ENCODE assay signal across 22 cellular contexts in genomic region chr7:8015095-8015745, GRCh38. TPM values are rescaled to one million over a fixed set of nuclear protein-coding genes. Genes with fewer than 3 reads are reported as not detected.
DNase-seq lines count a peak whose midpoint lies in the region; ATAC-seq and TF ChIP-seq lines count a peak whose summit lies in the region.
"Had no signal": no experiment of that assay in that cellular context is flagged by ENCODE, and none has a peak within 500 bp of the region (broad histone marks: within the 10 kb centered on the region; RNA-seq: fewer than 3 reads in every experiment).

No MANE protein-coding gene starts in this region.

- H3K36me3 Mint-ChIP-seq in activated T-cell treated with anti-CD3 and anti-CD28 coated beads, Interleukin-2, amount 50 U/mL, for 72 hours (ENCODE audit: insufficient read depth in 2 of 2), result peaks cover 0 to 4% of the 10 kb centered on the region in 2 donors
- H3K36me3 Mint-ChIP-seq in effector memory CD8-positive, alpha-beta T cell (ENCODE audit: insufficient read depth), result peaks cover 11% of the 10 kb centered on the region
- peaks cover 7% of the 10 kb centered on the region for H3K36me3 Mint-ChIP-seq in stimulated activated naive CD8-positive, alpha-beta T cell treated with anti-CD3 and anti-CD28 coated beads, Interleukin-15, Interleukin-2, amounts not matched to agents 100 ng/mL and 50 ng/mL, for 24 hours (ENCODE audit: low read depth)

- no peak for TF ChIP-seq CTCF in VCaP (conservative IDR thresholded peaks at IDR 0.05)

- peak; percentile 39 to 77 for ATAC-seq in activated T-cell treated with anti-CD3 and anti-CD28 coated beads, Interleukin-2, amount 50 U/mL, for 72 hours (replicated peaks in 1 of 2)
- peak; percentile 95 for ATAC-seq in effector memory CD8-positive, alpha-beta T cell (replicated peaks)
- no peak for ATAC-seq in GM19324 (IDR thresholded peaks at IDR 0.05; ENCODE audit: low FRiP score, unreplicated experiment)
- ATAC-seq: esophagus mucosa, gastrocnemius medialis, HepG2, WTC11 had no signal

- H3K27ac Mint-ChIP-seq in activated T-cell treated with anti-CD3 and anti-CD28 coated beads, Interleukin-2, amount 50 U/mL, for 72 hours, result peak overlapping the region; percentile 81
- peak overlapping the region; percentile 93 for H3K27ac Mint-ChIP-seq in effector memory CD8-positive, alpha-beta T cell
- H3K27ac Mint-ChIP-seq in stimulated activated naive CD8-positive, alpha-beta T cell treated with anti-CD3 and anti-CD28 coated beads, Interleukin-15, Interleukin-2, amounts not matched to agents 100 ng/mL and 50 ng/mL, for 24 hours, result peak overlapping the region; percentile 59
- H3K27ac Mint-ChIP-seq: HFFc6, nephron progenitor cell, WTC11 had no signal

- H3K4me1 Mint-ChIP-seq in activated T-cell treated with anti-CD3 and anti-CD28 coated beads, Interleukin-2, amount 50 U/mL, for 72 hours (ENCODE audit: low read depth), result peaks cover 24% of the 10 kb centered on the region
- H3K4me1 Mint-ChIP-seq in effector memory CD8-positive, alpha-beta T cell (ENCODE audit: low read depth in 2 of 2), result peaks cover 20 to 57% of the 10 kb centered on the region in 2 donors
- peaks cover 40% of the 10 kb centered on the region for H3K4me1 Mint-ChIP-seq in stimulated activated naive CD8-positive, alpha-beta T cell treated with anti-CD3 and anti-CD28 coated beads, Interleukin-15, Interleukin-2, amounts not matched to agents 100 ng/mL and 50 ng/mL, for 24 hours (ENCODE audit: low read depth)
- H3K4me1 Mint-ChIP-seq: nephron progenitor cell had no signal

- DNase-seq in activated T-cell treated with anti-CD3 and anti-CD28 coated beads, Interleukin-2, amount 50 U/mL, for 72 hours, result no peak
- DNase-seq in activated T-cell treated with anti-CD3 and anti-CD28 coated beads, Interleukin-2, amount 50 U/mL, for 48 hours, result no peak
- DNase-seq in effector memory CD8-positive, alpha-beta T cell, result peak in 2 of 3 experiments; percentile 5 to 14
- no peak for DNase-seq in T1000 (lab: John Stamatoyannopoulos, UW)
- DNase-seq in activated effector memory CD4-positive, alpha-beta T cell treated with anti-CD3 and anti-CD28 coated beads, Interleukin-2, amount 50 U/mL, for 16 hours, result no peak
- DNase-seq: ACHN, gastrocnemius medialis, HFFc6, mesendoderm, NCI-H1436, NCI-H2171, nephron progenitor cell, Right ventricle myocardium superior had no signal

- H3K27ac ChIP-seq in VCaP, result peak overlapping the region; percentile 57
- H3K27ac ChIP-seq: gastrocnemius medialis, suprapubic skin, vagina had no signal

- no peaks in the 10 kb centered on the region for H3K9me3 Mint-ChIP-seq in activated T-cell treated with anti-CD3 and anti-CD28 coated beads, Interleukin-2, amount 50 U/mL, for 72 hours
- H3K9me3 Mint-ChIP-seq in effector memory CD8-positive, alpha-beta T cell, result no peaks in the 10 kb centered on the region
- H3K9me3 Mint-ChIP-seq in stimulated activated naive CD8-positive, alpha-beta T cell treated with anti-CD3 and anti-CD28 coated beads, Interleukin-15, Interleukin-2, amounts not matched to agents 100 ng/mL and 50 ng/mL, for 24 hours, result no peaks in the 10 kb centered on the region
- H3K9me3 Mint-ChIP-seq: HFFc6; nephron progenitor cell; T-helper 1 cell treated with Interleukin-12 subunit alpha and Interleukin-12 subunit beta and Interleukin-4 antibody, amounts not matched to agents 30 μg/mL and 1 μg/mL, for 36 hours; WTC11 had no signal

- no peaks in the 10 kb centered on the region for H3K27me3 Mint-ChIP-seq in activated T-cell treated with anti-CD3 and anti-CD28 coated beads, Interleukin-2, amount 50 U/mL, for 72 hours (ENCODE audit: low read depth)
- H3K27me3 Mint-ChIP-seq in effector memory CD8-positive, alpha-beta T cell, result no peaks in the 10 kb centered on the region
- no peaks in the 10 kb centered on the region for H3K27me3 Mint-ChIP-seq in stimulated activated naive CD8-positive, alpha-beta T cell treated with anti-CD3 and anti-CD28 coated beads, Interleukin-15, Interleukin-2, amounts not matched to agents 100 ng/mL and 50 ng/mL, for 24 hours

- H3K4me3 Mint-ChIP-seq in activated T-cell treated with anti-CD3 and anti-CD28 coated beads, Interleukin-2, amount 50 U/mL, for 72 hours, result peak overlapping the region; percentile 27 to 52
- peak overlapping the region; percentile 53 to 77 for H3K4me3 Mint-ChIP-seq in effector memory CD8-positive, alpha-beta T cell
- peak overlapping the region; percentile 33 for H3K4me3 Mint-ChIP-seq in stimulated activated naive CD8-positive, alpha-beta T cell treated with anti-CD3 and anti-CD28 coated beads, Interleukin-15, Interleukin-2, amounts not matched to agents 100 ng/mL and 50 ng/mL, for 24 hours
- H3K4me3 Mint-ChIP-seq: HFFc6, nephron progenitor cell, WTC11 had no signal

RNA-seq across cellular contexts. Expression of gene GLCCI1, which starts 46.6 kb away (rescaled TPM):
- total RNA-seq in activated T-cell treated with anti-CD3 and anti-CD28 coated beads, Interleukin-2, amount 50 U/mL, for 72 hours, result 10 to 100 TPM; 25.3 to 26.1 TPM

Comparison
In these comparisons a context has a peak if more than half of its experiments do, and no peak if none do; other contexts are left out.
1. DNase-seq: peak in effector memory CD8-positive, alpha-beta T cell (2 of 3); none in activated T-cell treated with anti-CD3 and anti-CD28 coated beads, Interleukin-2, amount 50 U/mL, for 72 hours (0 of 2), activated T-cell treated with anti-CD3 and anti-CD28 coated beads, Interleukin-2, amount 50 U/mL, for 48 hours (0 of 2), T1000 (single experiment) and activated effector memory CD4-positive, alpha-beta T cell treated with anti-CD3 and anti-CD28 coated beads, Interleukin-2, amount 50 U/mL, for 16 hours (single experiment).
2. Peak in every context shown above with its lines, with median percentiles within 50 percentile points of each other: H3K27ac Mint-ChIP-seq and H3K4me3 Mint-ChIP-seq.